In the genomic region with DNA sequence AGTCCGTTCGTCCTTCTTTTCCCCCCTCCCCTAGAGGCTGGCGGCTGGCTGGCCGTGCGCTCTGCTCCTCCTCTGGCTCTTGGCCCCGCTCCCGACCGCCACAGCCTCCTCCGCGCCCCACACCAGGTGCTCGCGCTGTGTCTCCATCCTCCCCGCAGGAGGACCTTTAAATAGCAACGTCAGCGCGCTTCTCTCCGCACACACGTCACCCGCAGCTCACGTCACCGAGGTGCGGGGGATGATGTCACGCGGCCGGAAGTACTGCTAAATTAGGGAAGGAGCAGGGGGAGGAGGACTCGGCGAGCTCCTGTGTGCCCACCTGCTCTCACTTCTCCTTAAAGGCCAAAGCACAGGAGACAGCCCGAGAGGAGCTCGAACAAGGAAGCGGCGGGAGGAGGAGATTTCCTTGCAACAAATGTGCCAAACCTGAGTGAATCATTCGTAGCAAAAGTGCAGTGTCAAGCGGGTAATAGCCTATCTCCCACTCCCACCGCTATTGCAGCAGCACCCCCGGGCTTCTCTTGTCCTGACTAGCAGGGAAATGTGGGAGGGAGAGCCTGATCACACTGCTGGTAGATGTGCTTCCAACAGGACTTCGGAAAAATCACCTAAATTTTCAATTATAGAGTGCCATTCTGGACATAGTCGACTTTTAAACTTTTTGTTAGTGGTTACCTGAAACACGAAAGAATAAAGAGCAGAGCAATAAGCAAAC, we compare ENCODE assay signal across 1 cellular context.
TF ChIP-seq lines count a peak whose summit lies in the region.

No MANE protein-coding gene starts in this region.

TF ChIP-seq in K562, 482 proteins besides CTCF, POLR2A, EP300 and RAD21 (continued from another document and continues in another):
- no peak for TF ChIP-seq RERE (CRISPR knock-in tag; IDR thresholded peaks at IDR 0.05; ENCODE audit: borderline replicate concordance)
- TF ChIP-seq MED1 (CRISPR knock-in tag; IDR thresholded peaks at IDR 0.05; ENCODE audit: borderline replicate concordance), result no peak
- TF ChIP-seq NR2F6 (CRISPR knock-in tag; IDR thresholded peaks at IDR 0.05), result no peak
- TF ChIP-seq U2AF2 (optimal IDR thresholded peaks at IDR 0.05; ENCODE audit: low read depth, low read length), result no peak
- TF ChIP-seq CBFB (CRISPR knock-in tag; IDR thresholded peaks at IDR 0.05), result no peak; the same call in 1 of the 2 replicates
- TF ChIP-seq RFX7 (CRISPR knock-in tag; IDR thresholded peaks at IDR 0.05), result no peak
- no peak; the same call in 1 of the 2 replicates for TF ChIP-seq ZKSCAN1 (IDR thresholded peaks at IDR 0.05; ENCODE audit: low read depth, low read length)
- TF ChIP-seq STAT5A (IDR thresholded peaks at IDR 0.05; ENCODE audit: borderline replicate concordance, low read length), result no peak; the same call in 1 of the 2 replicates
- peak; percentile 69; the same call in 1 of the 2 replicates for TF ChIP-seq MYC (IDR thresholded peaks at IDR 0.05; ENCODE audit: low read depth, low read length)
- TF ChIP-seq MYC (CRISPR knock-in tag; IDR thresholded peaks at IDR 0.05; ENCODE audit: borderline replicate concordance, low read depth), result peak; percentile 59; the same call in 1 of the 2 replicates
- TF ChIP-seq, protein P1, sequence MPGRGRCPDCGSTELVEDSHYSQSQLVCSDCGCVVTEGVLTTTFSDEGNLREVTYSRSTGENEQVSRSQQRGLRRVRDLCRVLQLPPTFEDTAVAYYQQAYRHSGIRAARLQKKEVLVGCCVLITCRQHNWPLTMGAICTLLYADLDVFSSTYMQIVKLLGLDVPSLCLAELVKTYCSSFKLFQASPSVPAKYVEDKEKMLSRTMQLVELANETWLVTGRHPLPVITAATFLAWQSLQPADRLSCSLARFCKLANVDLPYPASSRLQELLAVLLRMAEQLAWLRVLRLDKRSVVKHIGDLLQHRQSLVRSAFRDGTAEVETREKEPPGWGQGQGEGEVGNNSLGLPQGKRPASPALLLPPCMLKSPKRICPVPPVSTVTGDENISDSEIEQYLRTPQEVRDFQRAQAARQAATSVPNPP (IDR thresholded peaks at IDR 0.05; ENCODE audit: borderline replicate concordance, insufficient read depth, insufficient read length), result no peak
- TF ChIP-seq ZNF354B (CRISPR knock-in tag; IDR thresholded peaks at IDR 0.05), result no peak
- TF ChIP-seq HMG20A (CRISPR knock-in tag; conservative IDR thresholded peaks at IDR 0.05), result no peak
- TF ChIP-seq, protein P2, sequence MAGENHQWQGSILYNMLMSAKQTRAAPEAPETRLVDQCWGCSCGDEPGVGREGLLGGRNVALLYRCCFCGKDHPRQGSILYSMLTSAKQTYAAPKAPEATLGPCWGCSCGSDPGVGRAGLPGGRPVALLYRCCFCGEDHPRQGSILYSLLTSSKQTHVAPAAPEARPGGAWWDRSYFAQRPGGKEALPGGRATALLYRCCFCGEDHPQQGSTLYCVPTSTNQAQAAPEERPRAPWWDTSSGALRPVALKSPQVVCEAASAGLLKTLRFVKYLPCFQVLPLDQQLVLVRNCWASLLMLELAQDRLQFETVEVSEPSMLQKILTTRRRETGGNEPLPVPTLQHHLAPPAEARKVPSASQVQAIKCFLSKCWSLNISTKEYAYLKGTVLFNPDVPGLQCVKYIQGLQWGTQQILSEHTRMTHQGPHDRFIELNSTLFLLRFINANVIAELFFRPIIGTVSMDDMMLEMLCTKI (IDR thresholded peaks at IDR 0.05; ENCODE audit: partially characterized antibody), result no peak
- no peak for TF ChIP-seq ZC3H4 (CRISPR knock-in tag; IDR thresholded peaks at IDR 0.05; ENCODE audit: borderline replicate concordance)
- TF ChIP-seq JUND (IDR thresholded peaks at IDR 0.05; ENCODE audit: borderline replicate concordance, low read depth, low read length), result peak; percentile 94
- peak; percentile 94; the same call in 2 of the 3 replicates for TF ChIP-seq JUND (tag; IDR thresholded peaks at IDR 0.05; ENCODE audit: borderline replicate concordance, low read depth, low read length)
- no peak for TF ChIP-seq XRCC4 (IDR thresholded peaks at IDR 0.05; ENCODE audit: extremely low read depth, insufficient read depth, insufficient read length)
- TF ChIP-seq ZNF507 (tag; conservative IDR thresholded peaks at IDR 0.05), result no peak
- TF ChIP-seq IFI16 (CRISPR knock-in tag; IDR thresholded peaks at IDR 0.05), result no peak
- TF ChIP-seq FOXJ3 (CRISPR knock-in tag; IDR thresholded peaks at IDR 0.05), result no peak
- no peak for TF ChIP-seq GATAD2A (IDR thresholded peaks at IDR 0.05)
- peak; percentile 69 for TF ChIP-seq BCOR (IDR thresholded peaks at IDR 0.05)
- TF ChIP-seq LCOR (CRISPR knock-in tag; IDR thresholded peaks at IDR 0.05), result peak; percentile 96
- TF ChIP-seq PCBP2 (IDR thresholded peaks at IDR 0.05; ENCODE audit: low read depth, low read length, poor library complexity, severe bottlenecking), result no peak
- TF ChIP-seq ZEB2 (IDR thresholded peaks at IDR 0.05), result peak; percentile 80; the same call in 1 of the 2 replicates
- TF ChIP-seq, protein P3, sequence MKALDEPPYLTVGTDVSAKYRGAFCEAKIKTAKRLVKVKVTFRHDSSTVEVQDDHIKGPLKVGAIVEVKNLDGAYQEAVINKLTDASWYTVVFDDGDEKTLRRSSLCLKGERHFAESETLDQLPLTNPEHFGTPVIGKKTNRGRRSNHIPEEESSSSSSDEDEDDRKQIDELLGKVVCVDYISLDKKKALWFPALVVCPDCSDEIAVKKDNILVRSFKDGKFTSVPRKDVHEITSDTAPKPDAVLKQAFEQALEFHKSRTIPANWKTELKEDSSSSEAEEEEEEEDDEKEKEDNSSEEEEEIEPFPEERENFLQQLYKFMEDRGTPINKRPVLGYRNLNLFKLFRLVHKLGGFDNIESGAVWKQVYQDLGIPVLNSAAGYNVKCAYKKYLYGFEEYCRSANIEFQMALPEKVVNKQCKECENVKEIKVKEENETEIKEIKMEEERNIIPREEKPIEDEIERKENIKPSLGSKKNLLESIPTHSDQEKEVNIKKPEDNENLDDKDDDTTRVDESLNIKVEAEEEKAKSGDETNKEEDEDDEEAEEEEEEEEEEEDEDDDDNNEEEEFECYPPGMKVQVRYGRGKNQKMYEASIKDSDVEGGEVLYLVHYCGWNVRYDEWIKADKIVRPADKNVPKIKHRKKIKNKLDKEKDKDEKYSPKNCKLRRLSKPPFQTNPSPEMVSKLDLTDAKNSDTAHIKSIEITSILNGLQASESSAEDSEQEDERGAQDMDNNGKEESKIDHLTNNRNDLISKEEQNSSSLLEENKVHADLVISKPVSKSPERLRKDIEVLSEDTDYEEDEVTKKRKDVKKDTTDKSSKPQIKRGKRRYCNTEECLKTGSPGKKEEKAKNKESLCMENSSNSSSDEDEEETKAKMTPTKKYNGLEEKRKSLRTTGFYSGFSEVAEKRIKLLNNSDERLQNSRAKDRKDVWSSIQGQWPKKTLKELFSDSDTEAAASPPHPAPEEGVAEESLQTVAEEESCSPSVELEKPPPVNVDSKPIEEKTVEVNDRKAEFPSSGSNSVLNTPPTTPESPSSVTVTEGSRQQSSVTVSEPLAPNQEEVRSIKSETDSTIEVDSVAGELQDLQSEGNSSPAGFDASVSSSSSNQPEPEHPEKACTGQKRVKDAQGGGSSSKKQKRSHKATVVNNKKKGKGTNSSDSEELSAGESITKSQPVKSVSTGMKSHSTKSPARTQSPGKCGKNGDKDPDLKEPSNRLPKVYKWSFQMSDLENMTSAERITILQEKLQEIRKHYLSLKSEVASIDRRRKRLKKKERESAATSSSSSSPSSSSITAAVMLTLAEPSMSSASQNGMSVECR (CRISPR knock-in tag; IDR thresholded peaks at IDR 0.05), result peak; percentile 93
- TF ChIP-seq ZNF778 (CRISPR knock-in tag; IDR thresholded peaks at IDR 0.05), result no peak
- 0 out of 2 replicates have a peak, but pooled peaks have one; percentile 37 for TF ChIP-seq USF2 (CRISPR knock-in tag; IDR thresholded peaks at IDR 0.05)
- TF ChIP-seq ETV6 (IDR thresholded peaks at IDR 0.05; ENCODE audit: borderline replicate concordance in 1 of 2, low read depth in 2 of 2, low read length in 1 of 2), result no peak
- TF ChIP-seq ETV6 (CRISPR knock-in tag; IDR thresholded peaks at IDR 0.05; ENCODE audit: borderline replicate concordance), result no peak
- peak; percentile 90 for TF ChIP-seq ETV5 (CRISPR knock-in tag; IDR thresholded peaks at IDR 0.05; ENCODE audit: low read depth)
- TF ChIP-seq PML (IDR thresholded peaks at IDR 0.05; ENCODE audit: low read length), result peak; percentile 67; the same call in 1 of the 2 replicates
- TF ChIP-seq JUNB (CRISPR knock-in tag; conservative IDR thresholded peaks at IDR 0.05), result peak; percentile 69; the same call in 1 of the 2 replicates
- TF ChIP-seq, protein P4, sequence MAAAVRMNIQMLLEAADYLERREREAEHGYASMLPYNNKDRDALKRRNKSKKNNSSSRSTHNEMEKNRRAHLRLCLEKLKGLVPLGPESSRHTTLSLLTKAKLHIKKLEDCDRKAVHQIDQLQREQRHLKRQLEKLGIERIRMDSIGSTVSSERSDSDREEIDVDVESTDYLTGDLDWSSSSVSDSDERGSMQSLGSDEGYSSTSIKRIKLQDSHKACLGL (CRISPR knock-in tag; IDR thresholded peaks at IDR 0.05; ENCODE audit: borderline replicate concordance, poor library complexity, severe bottlenecking), result no peak
- TF ChIP-seq ZBED1 (IDR thresholded peaks at IDR 0.05), result peak; percentile 41; the same call in 1 of the 2 replicates
- no peak for TF ChIP-seq KLF10 (CRISPR knock-in tag; IDR thresholded peaks at IDR 0.05)
- TF ChIP-seq BDP1 (IDR thresholded peaks at IDR 0.05; ENCODE audit: insufficient read depth, insufficient read length), result no peak
- TF ChIP-seq HCFC1 (IDR thresholded peaks at IDR 0.05; ENCODE audit: low read depth, low read length), result peak; percentile 40; the same call in 1 of the 2 replicates
- peak; percentile 100 for TF ChIP-seq CREM (IDR thresholded peaks at IDR 0.05; ENCODE audit: low read depth)
- TF ChIP-seq, protein P5, sequence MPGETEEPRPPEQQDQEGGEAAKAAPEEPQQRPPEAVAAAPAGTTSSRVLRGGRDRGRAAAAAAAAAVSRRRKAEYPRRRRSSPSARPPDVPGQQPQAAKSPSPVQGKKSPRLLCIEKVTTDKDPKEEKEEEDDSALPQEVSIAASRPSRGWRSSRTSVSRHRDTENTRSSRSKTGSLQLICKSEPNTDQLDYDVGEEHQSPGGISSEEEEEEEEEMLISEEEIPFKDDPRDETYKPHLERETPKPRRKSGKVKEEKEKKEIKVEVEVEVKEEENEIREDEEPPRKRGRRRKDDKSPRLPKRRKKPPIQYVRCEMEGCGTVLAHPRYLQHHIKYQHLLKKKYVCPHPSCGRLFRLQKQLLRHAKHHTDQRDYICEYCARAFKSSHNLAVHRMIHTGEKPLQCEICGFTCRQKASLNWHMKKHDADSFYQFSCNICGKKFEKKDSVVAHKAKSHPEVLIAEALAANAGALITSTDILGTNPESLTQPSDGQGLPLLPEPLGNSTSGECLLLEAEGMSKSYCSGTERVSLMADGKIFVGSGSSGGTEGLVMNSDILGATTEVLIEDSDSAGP (CRISPR knock-in tag; IDR thresholded peaks at IDR 0.05), result peak; percentile 87
- peak in 1 of 2 experiments; percentile 83; a peak in 2 of 4 replicates for TF ChIP-seq KDM4B (IDR thresholded peaks at IDR 0.05; ENCODE audit: borderline replicate concordance in 2 of 2, low read depth in 1 of 2)
- no peak for TF ChIP-seq FOXM1 (IDR thresholded peaks at IDR 0.05; ENCODE audit: low read depth)
- TF ChIP-seq FOXM1 (CRISPR knock-in tag; IDR thresholded peaks at IDR 0.05; ENCODE audit: low read depth), result peak; percentile 25; the same call in 1 of the 2 replicates
- TF ChIP-seq, protein P6, sequence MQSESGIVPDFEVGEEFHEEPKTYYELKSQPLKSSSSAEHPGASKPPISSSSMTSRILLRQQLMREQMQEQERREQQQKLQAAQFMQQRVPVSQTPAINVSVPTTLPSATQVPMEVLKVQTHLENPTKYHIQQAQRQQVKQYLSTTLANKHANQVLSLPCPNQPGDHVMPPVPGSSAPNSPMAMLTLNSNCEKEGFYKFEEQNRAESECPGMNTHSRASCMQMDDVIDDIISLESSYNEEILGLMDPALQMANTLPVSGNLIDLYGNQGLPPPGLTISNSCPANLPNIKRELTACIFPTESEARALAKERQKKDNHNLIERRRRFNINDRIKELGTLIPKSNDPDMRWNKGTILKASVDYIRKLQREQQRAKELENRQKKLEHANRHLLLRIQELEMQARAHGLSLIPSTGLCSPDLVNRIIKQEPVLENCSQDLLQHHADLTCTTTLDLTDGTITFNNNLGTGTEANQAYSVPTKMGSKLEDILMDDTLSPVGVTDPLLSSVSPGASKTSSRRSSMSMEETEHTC (IDR thresholded peaks at IDR 0.05), result no peak
- TF ChIP-seq ZNF589 (CRISPR knock-in tag; IDR thresholded peaks at IDR 0.05; ENCODE audit: low read depth), result no peak
- TF ChIP-seq GATA2 (CRISPR knock-in tag; IDR thresholded peaks at IDR 0.05), result no peak
- no peak for TF ChIP-seq ZNF184 (CRISPR knock-in tag; IDR thresholded peaks at IDR 0.05)
